Comparison of ENCODE assay signal across 11 cellular contexts in genomic region chr10:21364196-21365114, GRCh38.
DNase-seq lines count a peak whose midpoint lies in the region; ATAC-seq and TF ChIP-seq lines count a peak whose summit lies in the region.
"Had no signal": no experiment of that assay in that cellular context is flagged by ENCODE, and none has a peak within 500 bp of the region (broad histone marks: within the 10 kb centered on the region; RNA-seq: fewer than 3 reads in every experiment).

No MANE protein-coding gene starts in this region.

- H3K4me3 Mint-ChIP-seq in endodermal cell, result peak overlapping the region; percentile 11

- WGBS in endodermal cell (ENCODE audit: insufficient coverage in 1 of 2, insufficient read length in 1 of 2), 2 experiments, result 33 to 49% methylated on average over 6 to 11 of the region's 11 CpGs
- WGBS in mesenchymal stem cell, result 36% methylated on average over 8 of the region's 11 CpGs
- WGBS in body of pancreas, 2 donors, result 66 to 67% methylated on average over 11 of the region's 11 CpGs

- H3K9me3 Mint-ChIP-seq in endodermal cell, result peaks cover 2% of the 10 kb centered on the region

- no peak overlapping the region for H2BK120ac ChIP-seq in mesenchymal stem cell (ENCODE audit: low read depth, low read length)

- H4K8ac ChIP-seq in mesenchymal stem cell (ENCODE audit: low read length), result no peak overlapping the region

- H3K79me2 ChIP-seq in ACC112 (ENCODE audit: control insufficient read depth, insufficient read depth, low read length, unreplicated experiment), result no peaks in the 10 kb centered on the region

- no peaks in the 10 kb centered on the region for H3K27me3 Mint-ChIP-seq in endodermal cell (ENCODE audit: insufficient read depth)

- no peak overlapping the region for H2BK15ac ChIP-seq in mesenchymal stem cell (ENCODE audit: low read depth, poor library complexity, severe bottlenecking)

- intact Hi-C loops in body of pancreas (cut with DNase I), result no loop called here

- peaks cover 29% of the 10 kb centered on the region for H3K4me1 Mint-ChIP-seq in endodermal cell

- H2BK5ac ChIP-seq in mesenchymal stem cell (ENCODE audit: low read depth, low read length, poor library complexity, severe bottlenecking), result peak overlapping the region; percentile 35

- no peak overlapping the region for H3K23ac ChIP-seq in mesenchymal stem cell (ENCODE audit: low read length in 2 of 2)

- H3K27ac Mint-ChIP-seq in endodermal cell, result peak overlapping the region; percentile 99

- H2AFZ ChIP-seq in ACC112 (ENCODE audit: low read length, unreplicated experiment), result peak overlapping the region; percentile 2
- H2AFZ ChIP-seq in mesenchymal stem cell (ENCODE audit: low read depth, low read length), result no peak overlapping the region

- H3K4ac ChIP-seq in mesenchymal stem cell (ENCODE audit: low read depth in 1 of 2, low read length in 2 of 2), result no peak overlapping the region

- no peaks in the 10 kb centered on the region for H3K79me1 ChIP-seq in mesenchymal stem cell (replicated peaks; ENCODE audit: low read length, poor library complexity, severe bottlenecking)

- peak; percentile 71 for DNase-seq in LoVo (ENCODE audit: low spot score)
- DNase-seq in endodermal cell, result peak; percentile 92
- peak; percentile 82 for DNase-seq in mesenchymal stem cell
- no peak for DNase-seq in body of pancreas
- DNase-seq in activated gamma-delta T cell treated with Interleukin-2 at 50 U/mL for 16 hours, result no peak
- DNase-seq: activated T-cell treated with anti-CD3 and anti-CD28 coated beads for 4 hours had no signal

- no peaks in the 10 kb centered on the region for H3K36me3 Mint-ChIP-seq in endodermal cell (ENCODE audit: low read depth)

- no peak overlapping the region for H2BK12ac ChIP-seq in mesenchymal stem cell (ENCODE audit: low read length in 2 of 2)

- ATAC-seq in HG03439 (IDR thresholded peaks at IDR 0.05; ENCODE audit: unreplicated experiment) (no peak), body of pancreas (no peak), HG02970 (IDR thresholded peaks at IDR 0.05; ENCODE audit: low FRiP score, unreplicated experiment) (no peak)

- peak overlapping the region in 1 of 2 experiments; percentile 28 for H3K18ac ChIP-seq in mesenchymal stem cell (ENCODE audit: low read depth in 1 of 2, low read length in 2 of 2)

- no peak overlapping the region for H4K91ac ChIP-seq in mesenchymal stem cell (ENCODE audit: low read length)

- H3K9me3 ChIP-seq in endodermal cell (ENCODE audit: control insufficient read depth, low read length) (no peaks in the 10 kb centered on the region), mesenchymal stem cell (ENCODE audit: control insufficient read depth, low read length) (no peaks in the 10 kb centered on the region), body of pancreas (no peaks in the 10 kb centered on the region)
- H3K9me3 ChIP-seq: prostate gland had no signal

- H3K14ac ChIP-seq in mesenchymal stem cell (ENCODE audit: low read length in 2 of 2), result no peak overlapping the region

- H3K36me3 ChIP-seq in ACC112 (ENCODE audit: insufficient read depth, low read length) (no peaks in the 10 kb centered on the region), endodermal cell (ENCODE audit: control insufficient read depth, insufficient read depth, low read length) (no peaks in the 10 kb centered on the region), mesenchymal stem cell (ENCODE audit: control insufficient read depth in 1 of 2, insufficient read depth in 2 of 2, low read depth in 1 of 2, low read length in 2 of 2) (no peaks in the 10 kb centered on the region), body of pancreas (replicated peaks in 1 of 2; ENCODE audit: insufficient read depth in 1 of 2, low read depth in 2 of 2) (no peaks in the 10 kb centered on the region)
- H3K36me3 ChIP-seq: prostate gland had no signal

- TF ChIP-seq CTCF in endodermal cell (conservative IDR thresholded peaks at IDR 0.05), result no peak
- no peak for TF ChIP-seq CTCF in body of pancreas (IDR thresholded peaks at IDR 0.05)

- no peak overlapping the region for H3K4me2 ChIP-seq in mesenchymal stem cell (ENCODE audit: low read length, poor library complexity, severe bottlenecking)

- H3K27ac ChIP-seq in ACC112 (ENCODE audit: low read depth, low read length) (peak overlapping the region; percentile 94), endodermal cell (ENCODE audit: low read depth, low read length) (peak overlapping the region; percentile 87), mesenchymal stem cell (ENCODE audit: low read length, poor library complexity, severe bottlenecking) (peak overlapping the region; percentile 91), body of pancreas (peak overlapping the region in 2 of 4 donors; percentile 23 to 25)
- H3K27ac ChIP-seq: C4-2B, prostate gland had no signal

- H3K9ac ChIP-seq in endodermal cell (ENCODE audit: extremely low read depth, low read length, poor library complexity, severe bottlenecking), result peak overlapping the region; percentile 59
- peak overlapping the region; percentile 30 for H3K9ac ChIP-seq in mesenchymal stem cell (ENCODE audit: low read length)

- no peaks in the 10 kb centered on the region for H3K27me3 ChIP-seq in ACC112 (ENCODE audit: insufficient read depth, low read length)
- no peaks in the 10 kb centered on the region for H3K27me3 ChIP-seq in endodermal cell (ENCODE audit: control insufficient read depth, insufficient read depth, low read length, poor library complexity, severe bottlenecking)
- no peaks in the 10 kb centered on the region for H3K27me3 ChIP-seq in mesenchymal stem cell (ENCODE audit: control insufficient read depth in 1 of 2, insufficient read depth in 1 of 2, low read length in 2 of 2)
- no peaks in the 10 kb centered on the region for H3K27me3 ChIP-seq in body of pancreas

- H2AK5ac ChIP-seq in mesenchymal stem cell (ENCODE audit: low read length, severe bottlenecking), result no peak overlapping the region

- H3K4me3 ChIP-seq in ACC112 (ENCODE audit: low read depth, low read length) (peak overlapping the region; percentile 5; the same call in 1 of the 2 replicates), endodermal cell (ENCODE audit: low read length) (peak overlapping the region; percentile 11), mesenchymal stem cell (ENCODE audit: insufficient read depth in 1 of 2, low read depth in 1 of 2, low read length in 2 of 2) (no peak overlapping the region), body of pancreas (no peak overlapping the region)
- H3K4me3 ChIP-seq: prostate gland had no signal

- TF ChIP-seq POLR2A in body of pancreas (IDR thresholded peaks at IDR 0.05), result no peak

- H3K4me1 ChIP-seq in ACC112 (ENCODE audit: control insufficient read depth, insufficient read depth, low read length, unreplicated experiment), result peaks cover 35% of the 10 kb centered on the region
- H3K4me1 ChIP-seq in endodermal cell (ENCODE audit: control insufficient read depth, insufficient read depth, low read length), result peaks cover 16% of the 10 kb centered on the region
- H3K4me1 ChIP-seq in mesenchymal stem cell (ENCODE audit: control insufficient read depth, insufficient read depth, low read depth, low read length), result peaks cover 5% of the 10 kb centered on the region
- H3K4me1 ChIP-seq in body of pancreas, result no peaks in the 10 kb centered on the region
- H3K4me1 ChIP-seq: prostate gland had no signal

Comparison
In these comparisons a context has a peak if more than half of its experiments do, and no peak if none do; other contexts are left out.
1. H3K4me3 ChIP-seq: peak in ACC112 (single experiment) and endodermal cell (single experiment); none in mesenchymal stem cell (0 of 2) and body of pancreas (0 of 2).
2. DNase-seq: peak in LoVo (single experiment), endodermal cell (single experiment) and mesenchymal stem cell (single experiment); none in body of pancreas (0 of 4) and activated gamma-delta T cell treated with Interleukin-2 at 50 U/mL for 16 hours (single experiment).